Comparison of ENCODE assay signal across 9 cellular contexts in genomic region chr13:33349314-33349995, GRCh38.
A peak's percentile ranks its signal among the peaks of the same experiment; 100 is the strongest.
DNase-seq lines count a peak whose midpoint lies in the region; ATAC-seq and TF ChIP-seq lines count a peak whose summit lies in the region.
"Had no signal": no experiment of that assay in that cellular context is flagged by ENCODE, and none has a peak within 500 bp of the region (broad histone marks: within the 10 kb centered on the region; RNA-seq: fewer than 3 reads in every experiment).

No MANE protein-coding gene starts in this region.

- no peak for ATAC-seq in GM21526 (IDR thresholded peaks at IDR 0.05; ENCODE audit: low FRiP score, unreplicated experiment)

- 49 to 52% methylated on average over 20 of the region's 20 CpGs for WGBS in lower leg skin, 2 donors
- WGBS in suprapubic skin = 58% methylated on average over 13 of the region's 20 CpGs

- no peak overlapping the region for H3K9ac ChIP-seq in HUES48 (ENCODE audit: low read depth, low read length)

- TF ChIP-seq CTCF in lower leg skin (IDR thresholded peaks at IDR 0.05) = no peak
- TF ChIP-seq CTCF in suprapubic skin (IDR thresholded peaks at IDR 0.05) = no peak

- TF ChIP-seq POLR2A in lower leg skin (IDR thresholded peaks at IDR 0.05) = no peak
- no peak for TF ChIP-seq POLR2A in suprapubic skin (IDR thresholded peaks at IDR 0.05)

- H3K36me3 ChIP-seq in HUES48 (ENCODE audit: control insufficient read depth, insufficient read depth, low read length) = no peaks in the 10 kb centered on the region
- H3K36me3 ChIP-seq in suprapubic skin = no peaks in the 10 kb centered on the region

- H3K4me3 ChIP-seq in HUES48 (ENCODE audit: low read depth, low read length) (peak overlapping the region; percentile 71), lower leg skin (ENCODE audit: low read depth, poor library complexity, severe bottlenecking) (peak overlapping the region; percentile 50), suprapubic skin (peak overlapping the region; percentile 80)

- H3K27ac ChIP-seq in HUES48 (ENCODE audit: low read depth, low read length) (no peak overlapping the region), suprapubic skin (peak overlapping the region; percentile 89)

- no peak for TF ChIP-seq EP300 in suprapubic skin (IDR thresholded peaks at IDR 0.05)

- DNase-seq in dermis blood vessel endothelial cell (peak; percentile 38), lower leg skin (ENCODE audit: low spot score in 2 of 2) (peak in 1 of 2 donors; percentile 84), suprapubic skin (ENCODE audit: low spot score in 2 of 2) (peak in 1 of 2 donors; percentile 71), MV-4-11 (lab: John Stamatoyannopoulos, UW) (no peak), NCI-H82 (lab: John Stamatoyannopoulos, UW) (no peak), activated gamma-delta T cell (lab: John Stamatoyannopoulos, UW) (no peak)
- DNase-seq: NCI-H1417 had no signal

- H3K4me1 ChIP-seq in HUES48 (ENCODE audit: control insufficient read depth, insufficient read depth, low read length) = no peaks in the 10 kb centered on the region
- peaks cover 10% of the 10 kb centered on the region for H3K4me1 ChIP-seq in suprapubic skin

- intact Hi-C loops in lower leg skin (cut with DNase I; ENCODE audit: low total_unique reads) = no loop called here

- H3K27me3 ChIP-seq in HUES48 (ENCODE audit: control insufficient read depth, insufficient read depth, low read length) (peaks cover 43% of the 10 kb centered on the region), suprapubic skin (peaks cover 5% of the 10 kb centered on the region)

- H3K9me3 ChIP-seq in HUES48 (ENCODE audit: control insufficient read depth, insufficient read depth, low read length) (no peaks in the 10 kb centered on the region), suprapubic skin (no peaks in the 10 kb centered on the region)
